ENCODE assay signal across 3 cellular contexts in genomic region chr6:155499574-155499973, GRCh38.
TF ChIP-seq lines count a peak whose summit lies in the region.

No MANE protein-coding gene starts in this region.

TF ChIP-seq in GM12891, 5 proteins besides CTCF, POLR2A, EP300 and RAD21:
- TF ChIP-seq POLR2AphosphoS5 (IDR thresholded peaks at IDR 0.05; ENCODE audit: low read depth, low read length) (no peak), TAF1 (IDR thresholded peaks at IDR 0.05; ENCODE audit: low read depth, low read length) (no peak), SPI1 (IDR thresholded peaks at IDR 0.05; ENCODE audit: low read depth, low read length) (no peak), PAX5 (IDR thresholded peaks at IDR 0.05; ENCODE audit: insufficient read depth, low read length, severe bottlenecking) (no peak), POU2F2 (IDR thresholded peaks at IDR 0.05; ENCODE audit: low read depth, low read length) (no peak)

TF ChIP-seq in GM23338, 12 proteins besides CTCF, POLR2A, EP300 and RAD21 (continues in another document):
- no peak for TF ChIP-seq ZNF462 (CRISPR knock-in tag; IDR thresholded peaks at IDR 0.05)
- no peak for TF ChIP-seq REST (IDR thresholded peaks at IDR 0.05; ENCODE audit: unreplicated experiment)
- TF ChIP-seq EZH2 (IDR thresholded peaks at IDR 0.05; ENCODE audit: low read depth, unreplicated experiment), result no peak
- no peak for TF ChIP-seq ZNF114 (CRISPR knock-in tag; IDR thresholded peaks at IDR 0.05)
- no peak for TF ChIP-seq ETS1 (IDR thresholded peaks at IDR 0.05)
- no peak for TF ChIP-seq JUNB (IDR thresholded peaks at IDR 0.05; ENCODE audit: unreplicated experiment)
- no peak for TF ChIP-seq ZNF331 (CRISPR knock-in tag; IDR thresholded peaks at IDR 0.05; ENCODE audit: low read depth)
- TF ChIP-seq CREB1 (CRISPR knock-in tag; IDR thresholded peaks at IDR 0.05; ENCODE audit: low read depth), result no peak
- TF ChIP-seq NANOG (IDR thresholded peaks at IDR 0.05; ENCODE audit: borderline replicate concordance), result no peak
- no peak for TF ChIP-seq STAT1 (IDR thresholded peaks at IDR 0.05; ENCODE audit: unreplicated experiment)

TF ChIP-seq in IMR-90, 13 proteins besides CTCF, POLR2A, EP300 and RAD21:
- TF ChIP-seq BHLHE40 (IDR thresholded peaks at IDR 0.05; ENCODE audit: low read depth, low read length) (no peak), SMC3 (IDR thresholded peaks at IDR 0.05; ENCODE audit: low read depth, low read length) (no peak), ELK1 (IDR thresholded peaks at IDR 0.05; ENCODE audit: borderline replicate concordance, low read depth, low read length) (no peak), NFE2L2 (IDR thresholded peaks at IDR 0.05; ENCODE audit: low read depth, low read length) (no peak), RFX5 (IDR thresholded peaks at IDR 0.05; ENCODE audit: low read depth, low read length) (no peak), CEBPB (IDR thresholded peaks at IDR 0.05; ENCODE audit: low read depth, low read length) (no peak), CHD1 (IDR thresholded peaks at IDR 0.05; ENCODE audit: low read depth, low read length) (no peak), MXI1 (IDR thresholded peaks at IDR 0.05; ENCODE audit: borderline replicate concordance, low read depth, low read length) (no peak), MAFK (IDR thresholded peaks at IDR 0.05; ENCODE audit: low read depth, low read length) (no peak), FOS (IDR thresholded peaks at IDR 0.05; ENCODE audit: low read depth, low read length) (no peak), MAZ (IDR thresholded peaks at IDR 0.05; ENCODE audit: borderline replicate concordance, low read depth, low read length) (no peak)
TF ChIP-seq in IMR-90: peak in this region for 0.
